In genomic region chr10:103013398-103013797, GRCh38 we compare ENCODE assay signal across 25 cellular contexts.
DNase-seq lines count a peak whose midpoint lies in the region; ATAC-seq, FAIRE-seq and TF ChIP-seq lines count a peak whose summit lies in the region.
"Had no signal": no experiment of that assay in that cellular context is flagged by ENCODE, and none has a peak within 500 bp of the region (broad histone marks: within the 10 kb centered on the region; RNA-seq: fewer than 3 reads in every experiment).

No MANE protein-coding gene starts in this region.

- H3K4me1 Mint-ChIP-seq in GM23338 (peaks cover 18% of the 10 kb centered on the region), nephron progenitor cell (peaks cover 25% of the 10 kb centered on the region), endothelial cell (ENCODE audit: unreplicated experiment) (peaks cover 11% of the 10 kb centered on the region)

- no peak overlapping the region for H3K4me3 ChIP-seq in GM23338
- no peak overlapping the region for H3K4me3 ChIP-seq in GM12878
- no peak overlapping the region for H3K4me3 ChIP-seq in right lobe of liver
- H3K4me3 ChIP-seq: PC-9, SJSA1 had no signal

- in situ Hi-C loops in GM12878 (cut with MboI), result no loop called here

- RAD21 ChIA-PET in GM12878 (lab: Charles Lee; ENCODE audit: unreplicated experiment), result no interaction called here

- DNase-seq in GM12891 (ENCODE audit: insufficient read length, low spot score) (no peak), GM23338 (ENCODE audit: low spot score) (no peak), GM12878 (ENCODE audit: low read depth, low spot score) (no peak), nephron progenitor cell (peak; percentile 26), right lobe of liver (no peak), NAMALWA (ENCODE audit: low spot score) (no peak), endothelial cell (ENCODE audit: low spot score) (no peak)
- DNase-seq: C1 segment of cervical spinal cord; CD4-positive, alpha-beta memory T cell; COR-L47; DMS53; EL; GDM1; Kasumi-1; NCI-H1105; NCI-H1436 treated with DMSO at 0.1 percent for 48 hours; NCI-H187 treated with DMSO at 0.1 percent for 48 hours; NCI-H345; NCI-H510A treated with DMSO at 0.1 percent for 48 hours; PC-9 had no signal

- H3K36me3 Mint-ChIP-seq in GM23338 (ENCODE audit: low read depth), result no peaks in the 10 kb centered on the region
- H3K36me3 Mint-ChIP-seq in nephron progenitor cell (ENCODE audit: low read depth), result no peaks in the 10 kb centered on the region
- H3K36me3 Mint-ChIP-seq in endothelial cell (ENCODE audit: low read depth, unreplicated experiment), result no peaks in the 10 kb centered on the region

- no TSS peak for BruUV-seq in GM12878 (replicated peaks; lab: Mats Ljungman, UMichigan)

- H3K9ac ChIP-seq in GM12878 (ENCODE audit: control insufficient read depth, insufficient read depth, low read length), result no peak overlapping the region

- SMC1A ChIA-PET in GM12878 (lab: Charles Lee; ENCODE audit: uncharacterized antibody, unreplicated experiment), result interaction anchor here (0.9 kb wide), 1 partner anchor 33 kb away, joined by 3 read pairs; no protein-coding TSS in a partner anchor

- H3K27me3 ChIP-seq in GM23338 (ENCODE audit: insufficient read depth), result no peaks in the 10 kb centered on the region
- no peaks in the 10 kb centered on the region for H3K27me3 ChIP-seq in GM12878 (replicated peaks in 1 of 2; ENCODE audit: control insufficient read depth in 2 of 2, insufficient read depth in 2 of 2, low read length in 1 of 2)
- no peaks in the 10 kb centered on the region for H3K27me3 ChIP-seq in right lobe of liver
- H3K27me3 ChIP-seq: SJSA1 had no signal

- no peak for TF ChIP-seq RAD21 in GM12878 (IDR thresholded peaks at IDR 0.05; ENCODE audit: insufficient read depth, low read depth, low read length)

- peak; percentile 26 for FAIRE-seq in GM12891 (lab: Jason Lieb, UNC)
- FAIRE-seq in GM12878 (lab: Jason Lieb, UNC), result no peak
- FAIRE-seq: GM19239, H54 had no signal

- no peaks in the 10 kb centered on the region for H3F3A ChIP-seq in GM23338 (replicated peaks; ENCODE audit: low read depth)

- POLR2A ChIA-PET in GM12878 (lab: Charles Lee), result no interaction called here

- CTCF ChIA-PET in GM12878 (lab: Yijun Ruan, JAX), result no interaction called here

- no peaks in the 10 kb centered on the region for H3K79me2 ChIP-seq in GM23338 (replicated peaks; ENCODE audit: insufficient read depth)
- H3K79me2 ChIP-seq in GM12878 (ENCODE audit: control insufficient read depth, insufficient read depth, low read length), result no peaks in the 10 kb centered on the region

- H3K36me3 ChIP-seq in GM23338 (ENCODE audit: insufficient read depth) (no peaks in the 10 kb centered on the region), GM12878 (ENCODE audit: control insufficient read depth in 2 of 2, insufficient read depth in 2 of 2, low read length in 1 of 2) (no peaks in the 10 kb centered on the region), right lobe of liver (no peaks in the 10 kb centered on the region)
- H3K36me3 ChIP-seq: SJSA1 had no signal

- H3K27ac Mint-ChIP-seq in GM23338 (peak overlapping the region; percentile 17; the same call in 1 of the 2 replicates), nephron progenitor cell (peak overlapping the region; percentile 17), endothelial cell (ENCODE audit: unreplicated experiment) (no peak overlapping the region)
- H3K27ac Mint-ChIP-seq: CD4-positive, alpha-beta memory T cell had no signal

- H4K20me1 ChIP-seq in GM23338 (replicated peaks; ENCODE audit: insufficient read depth) (no peaks in the 10 kb centered on the region), GM12878 (ENCODE audit: control insufficient read depth, insufficient read depth) (no peaks in the 10 kb centered on the region)

- intact Hi-C loops in GM12878 (cut with micrococcal nuclease; ENCODE audit: unreplicated experiment), result no loop called here
- intact Hi-C loops in right lobe of liver (cut with DNase I), result no loop called here

- peaks cover 4% of the 10 kb centered on the region for H3K27me3 Mint-ChIP-seq in GM23338 (ENCODE audit: insufficient read depth, low read depth, poor library complexity)
- H3K27me3 Mint-ChIP-seq in nephron progenitor cell (ENCODE audit: low read depth, poor library complexity), result no peaks in the 10 kb centered on the region
- H3K27me3 Mint-ChIP-seq in endothelial cell (ENCODE audit: unreplicated experiment), result peaks cover 1% of the 10 kb centered on the region
- H3K27me3 Mint-ChIP-seq: CD4-positive, alpha-beta memory T cell had no signal

- H3K9me3 Mint-ChIP-seq in GM23338, result no peaks in the 10 kb centered on the region
- peaks cover 1% of the 10 kb centered on the region for H3K9me3 Mint-ChIP-seq in nephron progenitor cell
- H3K9me3 Mint-ChIP-seq in endothelial cell (ENCODE audit: unreplicated experiment), result no peaks in the 10 kb centered on the region
- H3K9me3 Mint-ChIP-seq: CD4-positive, alpha-beta memory T cell had no signal

- no peak for ATAC-seq in GM23338
- no peak for ATAC-seq in GM12878
- no peak for ATAC-seq in right lobe of liver
- ATAC-seq: Right ventricle myocardium inferior had no signal

- peaks cover 2% of the 10 kb centered on the region; the same call in 1 of the 2 replicates for H3K4me1 ChIP-seq in GM23338 (ENCODE audit: insufficient read depth)
- no peaks in the 10 kb centered on the region for H3K4me1 ChIP-seq in GM12878 (ENCODE audit: control insufficient read depth, insufficient read depth, low read length)
- H3K4me1 ChIP-seq in right lobe of liver, result no peaks in the 10 kb centered on the region

- 96% methylated on average over 5 of the region's 5 CpGs for WGBS in GM12878 (ENCODE audit: insufficient coverage, insufficient replicate concordance, low lambda C conversion rate, missing lambda C conversion rate)
- WGBS in right lobe of liver (ENCODE audit: insufficient coverage, low coverage, low lambda C conversion rate, missing lambda C conversion rate), result 89% methylated on average over 5 of the region's 5 CpGs

- no peak for TF ChIP-seq EP300 in GM12878 (IDR thresholded peaks at IDR 0.05; ENCODE audit: borderline replicate concordance in 1 of 2, control insufficient read depth in 1 of 2, low read depth in 2 of 2, low read length in 2 of 2)

- no peaks in the 10 kb centered on the region for H3K9me2 ChIP-seq in GM23338 (ENCODE audit: insufficient read depth)

- no peaks in the 10 kb centered on the region for H3K9me3 ChIP-seq in GM12878 (replicated peaks; ENCODE audit: control insufficient read depth, insufficient read depth, low read length)
- H3K9me3 ChIP-seq in right lobe of liver, result no peaks in the 10 kb centered on the region
- H3K9me3 ChIP-seq: SJSA1 had no signal

- TF ChIP-seq POLR2A in GM12891 (IDR thresholded peaks at IDR 0.05; ENCODE audit: low read depth, low read length) (no peak), GM12878 (IDR thresholded peaks at IDR 0.05; ENCODE audit: low read depth, low read length) (no peak), right lobe of liver (IDR thresholded peaks at IDR 0.05) (no peak)

- H3K4me3 Mint-ChIP-seq in GM23338, result no peak overlapping the region
- H3K4me3 Mint-ChIP-seq in nephron progenitor cell, result no peak overlapping the region
- H3K4me3 Mint-ChIP-seq in endothelial cell (ENCODE audit: unreplicated experiment), result no peak overlapping the region
- H3K4me3 Mint-ChIP-seq: CD4-positive, alpha-beta memory T cell had no signal

- H3K27ac ChIP-seq in GM23338 (ENCODE audit: low read depth) (no peak overlapping the region), GM12878 (ENCODE audit: control insufficient read depth, insufficient read depth) (no peak overlapping the region), right lobe of liver (no peak overlapping the region)
- H3K27ac ChIP-seq: HL-60, PC-9, SJSA1 had no signal

- H2AFZ ChIP-seq in GM23338 (no peak overlapping the region), GM12878 (ENCODE audit: control insufficient read depth, low read depth, low read length) (no peak overlapping the region)
- H2AFZ ChIP-seq: PC-9 had no signal

- TF ChIP-seq CTCF in GM23338 (conservative IDR thresholded peaks at IDR 0.05; ENCODE audit: low read depth in 2 of 2), result no peak
- TF ChIP-seq CTCF in GM12878 (IDR thresholded peaks at IDR 0.05 in 2 of 3, conservative IDR thresholded peaks at IDR 0.05 in 1 of 3; ENCODE audit: control insufficient read depth in 2 of 3, extremely low read depth in 1 of 3, insufficient read depth in 1 of 3, low read depth in 3 of 3, low read length in 3 of 3), result no peak
- TF ChIP-seq CTCF in nephron progenitor cell (IDR thresholded peaks at IDR 0.05), result no peak
- no peak for TF ChIP-seq CTCF in right lobe of liver (IDR thresholded peaks at IDR 0.05)
- TF ChIP-seq CTCF in endothelial cell (IDR thresholded peaks at IDR 0.05; ENCODE audit: unreplicated experiment), result no peak

- H3K4me2 ChIP-seq in GM23338 (no peak overlapping the region), GM12878 (ENCODE audit: control insufficient read depth, insufficient read depth) (no peak overlapping the region)
- H3K4me2 ChIP-seq: PC-9 had no signal

TF ChIP-seq in GM12891, 5 proteins besides CTCF, POLR2A, EP300 and RAD21:
- TF ChIP-seq TAF1 (IDR thresholded peaks at IDR 0.05; ENCODE audit: low read depth, low read length) (no peak), PAX5 (IDR thresholded peaks at IDR 0.05; ENCODE audit: insufficient read depth, low read length, severe bottlenecking) (peak; percentile 42)

TF ChIP-seq in GM23338, 12 proteins besides CTCF, POLR2A, EP300 and RAD21 (continues in another document):
- TF ChIP-seq CREB1 (CRISPR knock-in tag; IDR thresholded peaks at IDR 0.05; ENCODE audit: low read depth), result no peak

TF ChIP-seq in GM12878, 131 proteins besides CTCF, POLR2A, EP300 and RAD21:
- TF ChIP-seq PAX5 (IDR thresholded peaks at IDR 0.05; ENCODE audit: borderline replicate concordance, low read depth, low read length), result peak; percentile 43; the same call in 1 of the 2 replicates
- TF ChIP-seq ZSCAN29 (IDR thresholded peaks at IDR 0.05), result no peak
TF ChIP-seq in GM12878: peak in this region for 1.
